Comparison of ENCODE assay signal across 9 cellular contexts in the genomic region with DNA sequence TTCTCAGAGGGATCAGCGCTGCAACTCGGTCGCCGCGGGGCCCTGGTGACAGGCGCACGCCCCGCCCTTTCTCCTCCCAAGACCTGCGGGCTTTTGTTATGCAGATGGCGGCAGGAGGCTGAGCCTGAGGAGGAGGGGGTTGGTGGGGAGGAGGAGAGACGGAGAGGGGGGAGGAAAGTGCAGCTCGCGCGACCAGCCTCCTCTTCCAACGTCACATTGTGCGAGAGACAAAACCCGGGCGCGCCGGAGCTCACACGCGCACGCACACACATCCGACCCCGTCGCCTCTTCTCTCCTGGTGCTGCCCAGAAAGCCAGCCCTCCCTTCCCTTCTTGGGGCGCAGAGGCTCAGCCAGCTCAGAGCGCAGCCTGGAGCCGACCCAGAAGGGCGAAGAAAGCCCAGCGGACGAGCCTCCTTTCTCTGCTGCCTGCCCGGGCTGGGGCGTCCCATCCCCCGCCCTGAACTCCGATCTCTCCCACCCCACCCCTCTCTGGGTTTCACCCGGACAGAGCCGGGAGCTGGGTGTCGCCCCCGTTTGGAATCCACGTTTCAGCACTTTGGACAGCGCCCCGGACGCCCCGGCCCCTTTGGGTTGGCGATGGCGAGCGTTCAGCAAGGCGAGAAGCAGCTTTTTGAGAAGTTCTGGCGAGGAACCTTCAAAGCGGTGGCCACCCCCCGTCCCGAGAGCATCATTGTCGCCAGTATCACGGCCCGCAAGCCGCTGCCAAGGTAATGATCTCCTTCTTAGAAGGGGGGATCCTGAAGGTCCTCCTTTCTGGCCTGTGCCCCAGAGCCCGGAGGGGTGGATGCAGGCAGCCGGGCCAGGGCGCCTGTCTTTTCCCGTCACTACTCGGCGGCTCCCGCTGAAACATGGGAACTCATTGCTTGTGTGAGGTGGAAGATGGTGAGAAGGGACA. TPM values are rescaled to one million over a fixed set of nuclear protein-coding genes. Genes with fewer than 3 reads are reported as not detected.
DNase-seq lines count a peak whose midpoint lies in the region; ATAC-seq and TF ChIP-seq lines count a peak whose summit lies in the region.
"Had no signal": no experiment of that assay in that cellular context is flagged by ENCODE, and none has a peak within 500 bp of the region (broad histone marks: within the 10 kb centered on the region; RNA-seq: fewer than 3 reads in every experiment).

A gene with protein sequence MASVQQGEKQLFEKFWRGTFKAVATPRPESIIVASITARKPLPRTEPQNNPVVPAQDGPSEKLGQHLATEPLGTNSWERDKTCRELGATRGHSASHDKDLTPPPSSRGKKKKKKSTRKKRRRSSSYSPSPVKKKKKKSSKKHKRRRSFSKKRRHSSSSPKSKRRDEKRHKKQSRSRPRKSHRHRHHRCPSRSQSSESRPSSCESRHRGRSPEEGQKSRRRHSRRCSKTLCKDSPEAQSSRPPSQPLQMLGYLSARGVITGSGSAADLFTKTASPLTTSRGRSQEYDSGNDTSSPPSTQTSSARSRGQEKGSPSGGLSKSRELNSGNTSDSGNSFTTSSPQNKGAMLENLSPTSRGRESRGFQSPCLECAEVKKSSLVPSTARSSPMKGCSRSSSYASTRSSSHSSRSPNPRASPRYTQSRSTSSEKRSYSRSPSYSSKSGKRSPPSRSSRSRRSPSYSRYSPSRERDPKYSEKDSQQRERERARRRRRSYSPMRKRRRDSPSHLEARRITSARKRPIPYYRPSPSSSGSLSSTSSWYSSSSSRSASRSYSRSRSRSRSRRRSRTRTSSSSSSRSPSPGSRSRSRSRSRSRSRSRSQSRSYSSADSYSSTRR (plus strand): TSS at position 257 of the 917 bp plus-strand sequence. CDS start 342 bp downstream, at position 599.

- H3K14ac ChIP-seq in mesenchymal stem cell (ENCODE audit: low read length in 2 of 2), result no peak within 1 kb of the TSS

- H3K4me2 ChIP-seq in SK-N-SH (peak within 1 kb of the TSS; percentile 28; the same call in 1 of the 2 replicates), mesenchymal stem cell (ENCODE audit: low read length, poor library complexity, severe bottlenecking) (no peak within 1 kb of the TSS)

- no peak within 1 kb of the TSS for H3K18ac ChIP-seq in mesenchymal stem cell (ENCODE audit: low read depth in 1 of 2, low read length in 2 of 2)

- H2BK12ac ChIP-seq in mesenchymal stem cell (ENCODE audit: low read length in 2 of 2), result no peak within 1 kb of the TSS

- ATAC-seq in HG02623 (IDR thresholded peaks at IDR 0.05; ENCODE audit: unreplicated experiment) (no peak), GM19023 (IDR thresholded peaks at IDR 0.05; ENCODE audit: unreplicated experiment) (no peak)

- no peak within 1 kb of the TSS for H3K4ac ChIP-seq in mesenchymal stem cell (ENCODE audit: low read depth in 1 of 2, low read length in 2 of 2)

- H3K27me3 ChIP-seq in SK-N-SH (ENCODE audit: insufficient read depth) (no peaks in the 10 kb centered on the region), mesenchymal stem cell (ENCODE audit: control insufficient read depth in 1 of 2, insufficient read depth in 1 of 2, low read length in 2 of 2) (peaks cover 26 to 35% of the 10 kb centered on the region in 2 experiments)

- TF ChIP-seq CTCF in SK-N-SH (IDR thresholded peaks at IDR 0.05), result no peak

- CTCF ChIA-PET in SK-N-SH (lab: Yijun Ruan, JAX), result interaction anchor here (0.6 to 3.0 kb wide), 20 partner anchors 17 to 463 kb away, joined by 3 to 21 read pairs (median 3); no protein-coding TSS in a partner anchor

- DNase-seq in AG20443 (ENCODE audit: low spot score) (peak; percentile 23), NCI-H1092 treated with DMSO at 0.1 percent for 48 hours (lab: John Stamatoyannopoulos, UW) (peak; percentile 87), SK-N-SH (peak; percentile 90), SW 1271 (lab: John Stamatoyannopoulos, UW) (no peak), mesenchymal stem cell (no peak)

- H2AFZ ChIP-seq in SK-N-SH (ENCODE audit: low read depth) (no peak within 1 kb of the TSS), mesenchymal stem cell (ENCODE audit: low read depth, low read length) (no peak within 1 kb of the TSS)

- peak within 1 kb of the TSS in 1 of 2 experiments; percentile 27 for H3K23ac ChIP-seq in mesenchymal stem cell (ENCODE audit: low read length in 2 of 2)

- H3K4me3 ChIP-seq in SK-N-SH (ENCODE audit: low read depth in 2 of 2, low read length in 1 of 2) (peak within 1 kb of the TSS in 1 of 2 experiments; percentile 55; a peak in 2 of 4 replicates), iPS-18c (ENCODE audit: insufficient read depth, low read depth, low read length) (peak within 1 kb of the TSS; percentile 73), mesenchymal stem cell (ENCODE audit: insufficient read depth in 1 of 2, low read depth in 1 of 2, low read length in 2 of 2) (no peak within 1 kb of the TSS)

- H3K9me3 ChIP-seq in SK-N-SH (no peaks in the 10 kb centered on the region), iPS-18c (ENCODE audit: control insufficient read depth, insufficient read depth, low read length) (no peaks in the 10 kb centered on the region), mesenchymal stem cell (ENCODE audit: control insufficient read depth, low read length) (no peaks in the 10 kb centered on the region)
- H3K9me3 ChIP-seq: Caco-2 had no signal

- no peaks in the 10 kb centered on the region for H3K79me2 ChIP-seq in SK-N-SH (ENCODE audit: insufficient read depth)

- H4K91ac ChIP-seq in mesenchymal stem cell (ENCODE audit: low read length), result no peak within 1 kb of the TSS

- 4% methylated on average over 37 of the region's 64 CpGs for WGBS in SK-N-SH (ENCODE audit: low lambda C conversion rate)
- WGBS in mesenchymal stem cell, result under 1% methylated on average over 57 of the region's 64 CpGs

- no peak within 1 kb of the TSS for H4K8ac ChIP-seq in mesenchymal stem cell (ENCODE audit: low read length)

- H2AK5ac ChIP-seq in mesenchymal stem cell (ENCODE audit: low read length, severe bottlenecking), result no peak within 1 kb of the TSS

- no peak within 1 kb of the TSS for H2BK120ac ChIP-seq in mesenchymal stem cell (ENCODE audit: low read depth, low read length)

- POLR2A ChIA-PET in SK-N-SH (lab: Yijun Ruan, JAX), result interaction anchor here (0.6 to 2.1 kb wide), 7 partner anchors 18 to 561 kb away, joined by 3 to 11 read pairs (median 3); no protein-coding TSS in a partner anchor

- H4K20me1 ChIP-seq in SK-N-SH (ENCODE audit: insufficient read depth), result no peaks in the 10 kb centered on the region

- H3K9ac ChIP-seq in SK-N-SH, result no peak within 1 kb of the TSS
- H3K9ac ChIP-seq in mesenchymal stem cell (ENCODE audit: low read length), result no peak within 1 kb of the TSS

- H2BK15ac ChIP-seq in mesenchymal stem cell (ENCODE audit: low read depth, poor library complexity, severe bottlenecking), result no peak within 1 kb of the TSS

- H3K9me2 ChIP-seq in SK-N-SH, result no peaks in the 10 kb centered on the region

- H3F3A ChIP-seq in SK-N-SH (replicated peaks; ENCODE audit: insufficient read depth), result no peaks in the 10 kb centered on the region

- H3K27ac ChIP-seq in SK-N-SH (ENCODE audit: low read depth in 2 of 2, low read length in 1 of 2), result peak within 1 kb of the TSS in 1 of 2 experiments; percentile 89; a peak in 2 of 4 replicates
- H3K27ac ChIP-seq in mesenchymal stem cell (ENCODE audit: low read length, poor library complexity, severe bottlenecking), result no peak within 1 kb of the TSS

- H2BK5ac ChIP-seq in mesenchymal stem cell (ENCODE audit: low read depth, low read length, poor library complexity, severe bottlenecking), result no peak within 1 kb of the TSS

- peak; percentile 4; the same call in 1 of the 2 replicates for TF ChIP-seq RAD21 in SK-N-SH (IDR thresholded peaks at IDR 0.05; ENCODE audit: low read length)

- TF ChIP-seq EP300 in SK-N-SH (IDR thresholded peaks at IDR 0.05; ENCODE audit: borderline replicate concordance in 1 of 2, low read depth in 1 of 2, low read length in 1 of 2), result peak in 1 of 2 experiments; percentile 29; a peak in 1 of 4 replicates

- no peaks in the 10 kb centered on the region for H3K79me1 ChIP-seq in mesenchymal stem cell (replicated peaks; ENCODE audit: low read length, poor library complexity, severe bottlenecking)

- no peaks in the 10 kb centered on the region for H3K36me3 ChIP-seq in SK-N-SH (replicated peaks in 1 of 2; ENCODE audit: control insufficient read depth in 1 of 2, insufficient read depth in 2 of 2, low read length in 1 of 2)
- H3K36me3 ChIP-seq in mesenchymal stem cell (ENCODE audit: control insufficient read depth in 1 of 2, insufficient read depth in 2 of 2, low read depth in 1 of 2, low read length in 2 of 2), result no peaks in the 10 kb centered on the region

- peaks cover 0 to 17% of the 10 kb centered on the region in 2 experiments; a peak in 2 of 4 replicates for H3K4me1 ChIP-seq in SK-N-SH (ENCODE audit: control insufficient read depth in 1 of 2, insufficient read depth in 2 of 2, low read depth in 1 of 2, low read length in 1 of 2)
- H3K4me1 ChIP-seq in mesenchymal stem cell (ENCODE audit: control insufficient read depth, insufficient read depth, low read depth, low read length), result peaks cover 4% of the 10 kb centered on the region
- H3K4me1 ChIP-seq: Caco-2 had no signal

RNA-seq across cellular contexts. Expression of the gene that starts here (rescaled TPM):
- polyA plus RNA-seq in SK-N-SH (2012; rRNA removed), result 0.03 and 0.05 TPM in 2 replicates
- polyA plus RNA-seq in SK-N-SH (2012; cell fraction: cytosol; rRNA removed), result 0.04 and 0.09 TPM in 2 replicates
- 0.08 and 0.13 TPM in 2 replicates for polyA plus RNA-seq in SK-N-SH (2012; cell fraction: nucleus; rRNA removed)
- 0.01 TPM for polyA plus RNA-seq in mesenchymal stem cell (2013, experiment 1 of 2)
- polyA plus RNA-seq in mesenchymal stem cell (2013, experiment 2 of 2), result 0.01 TPM

Comparison
In these comparisons a context has a peak if more than half of its experiments do, and no peak if none do; other contexts are left out.
1. Peak in DNase-seq and H3K4me2 ChIP-seq in SK-N-SH; RNA of the gene not detected or under 1 TPM.
2. DNase-seq: peak in AG20443 (single experiment) and NCI-H1092 treated with DMSO at 0.1 percent for 48 hours (single experiment); none in SW 1271 (0 of 2) and mesenchymal stem cell (single experiment).